ENCODE assay signal across 1 cellular context in genomic region chr11:66592457-66593302, GRCh38.
TF ChIP-seq lines count a peak whose summit lies in the region.

Gene CCDC87 (minus strand): TSS chr11:66593063. CDS start chr11:66593015, 48 bp downstream.
A gene with protein sequence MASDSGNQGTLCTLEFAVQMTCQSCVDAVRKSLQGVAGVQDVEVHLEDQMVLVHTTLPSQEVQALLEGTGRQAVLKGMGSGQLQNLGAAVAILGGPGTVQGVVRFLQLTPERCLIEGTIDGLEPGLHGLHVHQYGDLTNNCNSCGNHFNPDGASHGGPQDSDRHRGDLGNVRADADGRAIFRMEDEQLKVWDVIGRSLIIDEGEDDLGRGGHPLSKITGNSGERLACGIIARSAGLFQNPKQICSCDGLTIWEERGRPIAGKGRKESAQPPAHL (plus strand): TSS chr11:66593185. CDS start chr11:66593262, 77 bp downstream.

TF ChIP-seq in HepG2, 621 proteins besides CTCF, POLR2A, EP300 and RAD21 (continued from another document and continues in another):
- TF ChIP-seq, protein P1, sequence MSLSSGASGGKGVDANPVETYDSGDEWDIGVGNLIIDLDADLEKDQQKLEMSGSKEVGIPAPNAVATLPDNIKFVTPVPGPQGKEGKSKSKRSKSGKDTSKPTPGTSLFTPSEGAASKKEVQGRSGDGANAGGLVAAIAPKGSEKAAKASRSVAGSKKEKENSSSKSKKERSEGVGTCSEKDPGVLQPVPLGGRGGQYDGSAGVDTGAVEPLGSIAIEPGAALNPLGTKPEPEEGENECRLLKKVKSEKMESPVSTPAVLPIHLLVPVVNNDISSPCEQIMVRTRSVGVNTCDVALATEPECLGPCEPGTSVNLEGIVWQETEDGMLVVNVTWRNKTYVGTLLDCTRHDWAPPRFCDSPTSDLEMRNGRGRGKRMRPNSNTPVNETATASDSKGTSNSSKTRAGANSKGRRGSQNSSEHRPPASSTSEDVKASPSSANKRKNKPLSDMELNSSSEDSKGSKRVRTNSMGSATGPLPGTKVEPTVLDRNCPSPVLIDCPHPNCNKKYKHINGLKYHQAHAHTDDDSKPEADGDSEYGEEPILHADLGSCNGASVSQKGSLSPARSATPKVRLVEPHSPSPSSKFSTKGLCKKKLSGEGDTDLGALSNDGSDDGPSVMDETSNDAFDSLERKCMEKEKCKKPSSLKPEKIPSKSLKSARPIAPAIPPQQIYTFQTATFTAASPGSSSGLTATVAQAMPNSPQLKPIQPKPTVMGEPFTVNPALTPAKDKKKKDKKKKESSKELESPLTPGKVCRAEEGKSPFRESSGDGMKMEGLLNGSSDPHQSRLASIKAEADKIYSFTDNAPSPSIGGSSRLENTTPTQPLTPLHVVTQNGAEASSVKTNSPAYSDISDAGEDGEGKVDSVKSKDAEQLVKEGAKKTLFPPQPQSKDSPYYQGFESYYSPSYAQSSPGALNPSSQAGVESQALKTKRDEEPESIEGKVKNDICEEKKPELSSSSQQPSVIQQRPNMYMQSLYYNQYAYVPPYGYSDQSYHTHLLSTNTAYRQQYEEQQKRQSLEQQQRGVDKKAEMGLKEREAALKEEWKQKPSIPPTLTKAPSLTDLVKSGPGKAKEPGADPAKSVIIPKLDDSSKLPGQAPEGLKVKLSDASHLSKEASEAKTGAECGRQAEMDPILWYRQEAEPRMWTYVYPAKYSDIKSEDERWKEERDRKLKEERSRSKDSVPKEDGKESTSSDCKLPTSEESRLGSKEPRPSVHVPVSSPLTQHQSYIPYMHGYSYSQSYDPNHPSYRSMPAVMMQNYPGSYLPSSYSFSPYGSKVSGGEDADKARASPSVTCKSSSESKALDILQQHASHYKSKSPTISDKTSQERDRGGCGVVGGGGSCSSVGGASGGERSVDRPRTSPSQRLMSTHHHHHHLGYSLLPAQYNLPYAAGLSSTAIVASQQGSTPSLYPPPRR (CRISPR knock-in tag; IDR thresholded peaks at IDR 0.05; ENCODE audit: borderline replicate concordance), result peak; percentile 19; the same call in 1 of the 2 replicates
- TF ChIP-seq ATAD3A (CRISPR knock-in tag; IDR thresholded peaks at IDR 0.05) (no peak), CERS6 (CRISPR knock-in tag; IDR thresholded peaks at IDR 0.05) (no peak), ZKSCAN5 (CRISPR knock-in tag; IDR thresholded peaks at IDR 0.05) (no peak), ISX (CRISPR knock-in tag; conservative IDR thresholded peaks at IDR 0.05) (no peak), CEBPG (CRISPR knock-in tag; IDR thresholded peaks at IDR 0.05) (peak; percentile 32; the same call in 1 of the 2 replicates), NPAS2 (CRISPR knock-in tag; IDR thresholded peaks at IDR 0.05; ENCODE audit: borderline replicate concordance) (no peak), HMG20A (CRISPR knock-in tag; IDR thresholded peaks at IDR 0.05; ENCODE audit: borderline replicate concordance) (peak; percentile 29; the same call in 1 of the 2 replicates), ZNF235 (CRISPR knock-in tag; IDR thresholded peaks at IDR 0.05; ENCODE audit: borderline replicate concordance) (no peak), KDM4B (CRISPR knock-in tag; IDR thresholded peaks at IDR 0.05) (0 out of 2 replicates have a peak, but pooled peaks have one; percentile 50), ZNF326 (CRISPR knock-in tag; IDR thresholded peaks at IDR 0.05; ENCODE audit: borderline replicate concordance) (no peak), ZBTB7B (CRISPR knock-in tag; IDR thresholded peaks at IDR 0.05) (peak; percentile 67), ATF7 (IDR thresholded peaks at IDR 0.05) (no peak), ATF7 (CRISPR knock-in tag; IDR thresholded peaks at IDR 0.05) (0 out of 2 replicates have a peak, but pooled peaks have one; percentile 22), ZFP41 (CRISPR knock-in tag; IDR thresholded peaks at IDR 0.05; ENCODE audit: borderline replicate concordance) (0 out of 2 replicates have a peak, but pooled peaks have one; percentile 30), FOXA3 (CRISPR knock-in tag; IDR thresholded peaks at IDR 0.05) (no peak), TSC22D2 (CRISPR knock-in tag; IDR thresholded peaks at IDR 0.05; ENCODE audit: borderline replicate concordance) (peak; percentile 76; the same call in 1 of the 2 replicates), WIZ (CRISPR knock-in tag; IDR thresholded peaks at IDR 0.05) (no peak), PHF21A (CRISPR knock-in tag; IDR thresholded peaks at IDR 0.05) (peak; percentile 40; the same call in 1 of the 2 replicates), FOXJ3 (CRISPR knock-in tag; IDR thresholded peaks at IDR 0.05; ENCODE audit: borderline replicate concordance) (peak; percentile 71; the same call in 1 of the 2 replicates), ZNF205 (CRISPR knock-in tag; IDR thresholded peaks at IDR 0.05) (peak; percentile 16), EEA1 (CRISPR knock-in tag; IDR thresholded peaks at IDR 0.05; ENCODE audit: borderline replicate concordance) (peak; percentile 73; the same call in 1 of the 2 replicates), MBNL3 (CRISPR knock-in tag; conservative IDR thresholded peaks at IDR 0.05) (no peak), ZGPAT (CRISPR knock-in tag; IDR thresholded peaks at IDR 0.05) (peak; percentile 88), ZBTB21 (CRISPR knock-in tag; IDR thresholded peaks at IDR 0.05) (no peak; the same call in 1 of the 2 replicates), ZFP37 (CRISPR knock-in tag; IDR thresholded peaks at IDR 0.05; ENCODE audit: borderline replicate concordance) (peak; percentile 95)
- TF ChIP-seq, protein P2, sequence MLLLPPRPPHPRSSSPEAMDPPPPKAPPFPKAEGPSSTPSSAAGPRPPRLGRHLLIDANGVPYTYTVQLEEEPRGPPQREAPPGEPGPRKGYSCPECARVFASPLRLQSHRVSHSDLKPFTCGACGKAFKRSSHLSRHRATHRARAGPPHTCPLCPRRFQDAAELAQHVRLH (CRISPR knock-in tag; IDR thresholded peaks at IDR 0.05; ENCODE audit: borderline replicate concordance, low read depth), result peak; percentile 82; the same call in 1 of the 2 replicates
- TF ChIP-seq, protein P3, sequence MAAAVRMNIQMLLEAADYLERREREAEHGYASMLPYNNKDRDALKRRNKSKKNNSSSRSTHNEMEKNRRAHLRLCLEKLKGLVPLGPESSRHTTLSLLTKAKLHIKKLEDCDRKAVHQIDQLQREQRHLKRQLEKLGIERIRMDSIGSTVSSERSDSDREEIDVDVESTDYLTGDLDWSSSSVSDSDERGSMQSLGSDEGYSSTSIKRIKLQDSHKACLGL (CRISPR knock-in tag; IDR thresholded peaks at IDR 0.05), result peak; percentile 78; the same call in 1 of the 2 replicates
- TF ChIP-seq, protein P4, sequence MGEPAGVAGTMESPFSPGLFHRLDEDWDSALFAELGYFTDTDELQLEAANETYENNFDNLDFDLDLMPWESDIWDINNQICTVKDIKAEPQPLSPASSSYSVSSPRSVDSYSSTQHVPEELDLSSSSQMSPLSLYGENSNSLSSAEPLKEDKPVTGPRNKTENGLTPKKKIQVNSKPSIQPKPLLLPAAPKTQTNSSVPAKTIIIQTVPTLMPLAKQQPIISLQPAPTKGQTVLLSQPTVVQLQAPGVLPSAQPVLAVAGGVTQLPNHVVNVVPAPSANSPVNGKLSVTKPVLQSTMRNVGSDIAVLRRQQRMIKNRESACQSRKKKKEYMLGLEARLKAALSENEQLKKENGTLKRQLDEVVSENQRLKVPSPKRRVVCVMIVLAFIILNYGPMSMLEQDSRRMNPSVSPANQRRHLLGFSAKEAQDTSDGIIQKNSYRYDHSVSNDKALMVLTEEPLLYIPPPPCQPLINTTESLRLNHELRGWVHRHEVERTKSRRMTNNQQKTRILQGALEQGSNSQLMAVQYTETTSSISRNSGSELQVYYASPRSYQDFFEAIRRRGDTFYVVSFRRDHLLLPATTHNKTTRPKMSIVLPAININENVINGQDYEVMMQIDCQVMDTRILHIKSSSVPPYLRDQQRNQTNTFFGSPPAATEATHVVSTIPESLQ (CRISPR knock-in tag; conservative IDR thresholded peaks at IDR 0.05), result no peak
- TF ChIP-seq, protein P5, sequence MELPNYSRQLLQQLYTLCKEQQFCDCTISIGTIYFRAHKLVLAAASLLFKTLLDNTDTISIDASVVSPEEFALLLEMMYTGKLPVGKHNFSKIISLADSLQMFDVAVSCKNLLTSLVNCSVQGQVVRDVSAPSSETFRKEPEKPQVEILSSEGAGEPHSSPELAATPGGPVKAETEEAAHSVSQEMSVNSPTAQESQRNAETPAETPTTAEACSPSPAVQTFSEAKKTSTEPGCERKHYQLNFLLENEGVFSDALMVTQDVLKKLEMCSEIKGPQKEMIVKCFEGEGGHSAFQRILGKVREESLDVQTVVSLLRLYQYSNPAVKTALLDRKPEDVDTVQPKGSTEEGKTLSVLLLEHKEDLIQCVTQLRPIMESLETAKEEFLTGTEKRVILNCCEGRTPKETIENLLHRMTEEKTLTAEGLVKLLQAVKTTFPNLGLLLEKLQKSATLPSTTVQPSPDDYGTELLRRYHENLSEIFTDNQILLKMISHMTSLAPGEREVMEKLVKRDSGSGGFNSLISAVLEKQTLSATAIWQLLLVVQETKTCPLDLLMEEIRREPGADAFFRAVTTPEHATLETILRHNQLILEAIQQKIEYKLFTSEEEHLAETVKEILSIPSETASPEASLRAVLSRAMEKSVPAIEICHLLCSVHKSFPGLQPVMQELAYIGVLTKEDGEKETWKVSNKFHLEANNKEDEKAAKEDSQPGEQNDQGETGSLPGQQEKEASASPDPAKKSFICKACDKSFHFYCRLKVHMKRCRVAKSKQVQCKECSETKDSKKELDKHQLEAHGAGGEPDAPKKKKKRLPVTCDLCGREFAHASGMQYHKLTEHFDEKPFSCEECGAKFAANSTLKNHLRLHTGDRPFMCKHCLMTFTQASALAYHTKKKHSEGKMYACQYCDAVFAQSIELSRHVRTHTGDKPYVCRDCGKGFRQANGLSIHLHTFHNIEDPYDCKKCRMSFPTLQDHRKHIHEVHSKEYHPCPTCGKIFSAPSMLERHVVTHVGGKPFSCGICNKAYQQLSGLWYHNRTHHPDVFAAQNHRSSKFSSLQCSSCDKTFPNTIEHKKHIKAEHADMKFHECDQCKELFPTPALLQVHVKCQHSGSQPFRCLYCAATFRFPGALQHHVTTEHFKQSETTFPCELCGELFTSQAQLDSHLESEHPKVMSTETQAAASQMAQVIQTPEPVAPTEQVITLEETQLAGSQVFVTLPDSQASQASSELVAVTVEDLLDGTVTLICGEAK (IDR thresholded peaks at IDR 0.05), result no peak
- TF ChIP-seq, protein P5 (CRISPR knock-in tag; IDR thresholded peaks at IDR 0.05), result peak; percentile 20
